ENCODE assay signal across 29 cellular contexts in genomic region chr9:135895202-135895848, GRCh38.
"Had no signal": no experiment of that assay in that cellular context is flagged by ENCODE, and none has a peak within 500 bp of the region (broad histone marks: within the 10 kb centered on the region; RNA-seq: fewer than 3 reads in every experiment).

No MANE protein-coding gene starts in this region.

- H3K27me3 ChIP-seq: esophagus muscularis mucosa, foreskin keratinocyte, gastroesophageal sphincter, heart right ventricle, left lung, neural progenitor cell, thyroid gland, vagina had no signal

- H3K4me2 ChIP-seq: neural progenitor cell, smooth muscle cell had no signal

- FAIRE-seq: endothelial cell of umbilical vein, islet of Langerhans had no signal

- H3K4me3 Mint-ChIP-seq: nephron; neural progenitor cell; stimulated activated naive CD8-positive, alpha-beta T cell treated with anti-CD3 and anti-CD28 coated beads, Interleukin-15, amount 100 ng/mL, for 72 hours had no signal

- H3K27ac ChIP-seq: esophagus muscularis mucosa, foreskin keratinocyte, gastroesophageal sphincter, heart right ventricle, left lung, neural progenitor cell, parathyroid adenoma, thyroid gland, vagina had no signal

- H3K27ac Mint-ChIP-seq: nephron; neural progenitor cell; stimulated activated naive CD8-positive, alpha-beta T cell treated with anti-CD3 and anti-CD28 coated beads, Interleukin-15, amount 100 ng/mL, for 72 hours had no signal

- H3K4me1 ChIP-seq: parathyroid adenoma had no signal

- H3K36me3 ChIP-seq: esophagus muscularis mucosa, gastroesophageal sphincter, heart right ventricle, left lung, thyroid gland, vagina had no signal

- DNase-seq: dermis blood vessel endothelial cell; effector memory CD4-positive, alpha-beta T cell; foreskin keratinocyte; glutamatergic neuron; heart right ventricle; hippocampal formation; left cardiac atrium; left lung; mesendoderm; midbrain; naive thymus-derived CD4-positive, alpha-beta T cell; stimulated activated CD4-positive, alpha-beta T cell treated with anti-CD3 and anti-CD28 coated beads, Interleukin-12 subunit alpha, Interleukin-12 subunit beta, amount 100 ng/mL, for 4 hours; stimulated activated CD4-positive, alpha-beta T cell treated with anti-CD3 and anti-CD28 coated beads, Interleukin-1b, Interleukin-23, amount 100 ng/mL, for 48 hours; stimulated activated CD4-positive, alpha-beta T cell treated with anti-CD3 and anti-CD28 coated beads, Interleukin-4, amount 100 ng/mL, for 1 hour; stimulated activated CD8-positive, alpha-beta memory T cell treated with anti-CD3 and anti-CD28 coated beads, Interleukin-4, amount 100 ng/mL, for 48 hours; stimulated activated naive CD4-positive, alpha-beta T cell; stimulated activated naive CD8-positive, alpha-beta T cell treated with anti-CD3 and anti-CD28 coated beads, Interleukin-15, amount 100 ng/mL, for 72 hours; thyroid gland had no signal

- H3K27me3 Mint-ChIP-seq: naive thymus-derived CD4-positive, alpha-beta T cell; progenitor cell of endocrine pancreas; stimulated activated naive CD8-positive, alpha-beta T cell treated with anti-CD3 and anti-CD28 coated beads, Interleukin-15, amount 100 ng/mL, for 72 hours had no signal

- H3K9me3 ChIP-seq: esophagus muscularis mucosa, gastroesophageal sphincter, left lung, thyroid gland, vagina had no signal

- H3K4me3 ChIP-seq: esophagus muscularis mucosa, gastroesophageal sphincter, heart right ventricle, left lung, neural progenitor cell, smooth muscle cell, thyroid gland, vagina had no signal

- ATAC-seq: foreskin keratinocyte; gastroesophageal sphincter; heart right ventricle; left cardiac atrium; left lung; naive thymus-derived CD4-positive, alpha-beta T cell; sciatic nerve; stimulated activated naive CD8-positive, alpha-beta T cell treated with anti-CD3 and anti-CD28 coated beads, Interleukin-15, amount 100 ng/mL, for 72 hours had no signal

- H2AFZ ChIP-seq: neural progenitor cell, parathyroid adenoma had no signal

- H3K9ac ChIP-seq: neural progenitor cell, parathyroid adenoma had no signal
